ENCODE assay signal across 8 cellular contexts in the genomic region with DNA sequence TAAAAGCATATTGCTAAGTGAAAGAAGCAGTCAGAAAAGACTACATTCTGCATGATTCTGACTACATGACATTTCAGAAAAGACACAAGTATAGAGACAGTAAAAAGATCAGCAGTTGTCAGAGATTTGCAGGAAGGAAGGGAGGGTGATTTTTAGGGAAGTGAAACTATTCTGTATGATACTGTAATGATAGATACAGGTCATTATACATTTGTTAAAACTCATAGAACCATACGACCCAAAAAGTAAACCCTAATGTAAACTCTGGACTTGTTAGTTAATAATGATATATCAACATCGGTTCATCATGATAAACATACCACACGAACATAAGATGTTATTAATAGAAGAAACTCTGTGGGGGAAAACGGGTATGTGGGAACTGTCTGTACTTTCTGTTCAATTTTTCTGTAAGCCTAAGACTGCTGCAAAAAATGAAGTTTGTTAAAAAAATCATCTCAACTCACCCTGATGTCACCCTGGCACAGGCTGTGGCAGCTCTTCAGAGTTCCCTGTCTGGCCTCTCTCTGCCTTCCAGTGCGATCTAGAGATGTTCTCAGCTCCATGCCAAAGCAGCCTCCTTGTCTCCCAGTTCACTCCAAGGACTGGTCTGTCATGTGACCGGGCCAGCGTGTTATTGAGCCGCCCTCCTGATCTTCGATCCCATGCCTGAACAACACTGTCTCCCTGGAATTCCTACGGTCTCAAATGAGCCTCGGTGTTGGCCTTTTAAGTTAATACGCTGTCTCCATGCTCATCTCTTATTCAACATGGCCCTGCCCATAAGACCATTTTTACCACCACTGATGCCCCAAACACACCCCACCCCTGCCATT. TPM values are rescaled to one million over a fixed set of nuclear protein-coding genes. Genes with fewer than 3 reads are reported as not detected.
DNase-seq lines count a peak whose midpoint lies in the region; ATAC-seq and TF ChIP-seq lines count a peak whose summit lies in the region.
"Had no signal": no experiment of that assay in that cellular context is flagged by ENCODE, and none has a peak within 500 bp of the region (broad histone marks: within the 10 kb centered on the region; RNA-seq: fewer than 3 reads in every experiment).

No MANE protein-coding gene starts in this region.

- peak; percentile 97 for ATAC-seq in GM19351 (IDR thresholded peaks at IDR 0.05; ENCODE audit: unreplicated experiment)
- peak; percentile 98 for ATAC-seq in HG02885 (IDR thresholded peaks at IDR 0.05; ENCODE audit: poor library complexity, unreplicated experiment)
- peak; percentile 59 for ATAC-seq in sciatic nerve
- no peak for ATAC-seq in foreskin keratinocyte

- intact Hi-C loops in sciatic nerve (cut with DNase I), result no loop called here

- H3K27me3 ChIP-seq in foreskin keratinocyte, result peaks cover 13% of the 10 kb centered on the region

- no peak for TF ChIP-seq CTCF in foreskin keratinocyte (conservative IDR thresholded peaks at IDR 0.05)

- no peak overlapping the region for H3K27ac ChIP-seq in foreskin keratinocyte

- DNase-seq in MV-4-11 (lab: John Stamatoyannopoulos, UW) (peak; percentile 79), sciatic nerve (ENCODE audit: low spot score) (no peak), NCI-H128 (lab: John Stamatoyannopoulos, UW; ENCODE audit: unreplicated experiment) (no peak), foreskin keratinocyte (no peak), NCI-H2171 (lab: John Stamatoyannopoulos, UW) (no peak)
- DNase-seq: activated naive CD4-positive, alpha-beta T cell treated with Interleukin-2 at 50 U/mL for 16 hours had no signal

- H3K4me1 ChIP-seq in foreskin keratinocyte, result no peaks in the 10 kb centered on the region

RNA-seq across cellular contexts. Expression of a gene that starts 35.4 kb away (rescaled TPM):
- 1.9 TPM for total RNA-seq in sciatic nerve
- 0.07 TPM in 1 of 2 replicates, not detected in the other for total RNA-seq in foreskin keratinocyte
- not detected in 2 replicates for polyA plus RNA-seq in foreskin keratinocyte
